In the genomic region with DNA sequence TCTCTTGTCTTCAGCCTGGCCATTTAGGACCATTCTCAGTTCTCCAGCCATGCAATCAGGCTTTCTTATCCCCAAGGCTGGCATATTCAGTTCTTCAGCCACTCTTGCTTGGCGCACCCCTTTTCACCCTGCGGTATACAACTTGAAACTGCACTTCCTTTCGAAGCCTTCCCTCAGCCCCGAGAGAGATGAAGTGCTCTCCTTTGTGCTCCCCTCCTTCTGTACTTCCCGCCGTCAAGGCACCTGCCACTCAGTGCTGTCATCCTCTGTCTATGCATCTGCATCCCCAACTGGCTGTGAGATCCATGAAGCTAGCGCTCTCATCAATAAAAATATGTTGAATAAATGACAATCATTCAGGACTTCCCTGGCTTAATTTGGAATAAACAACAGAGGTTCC, we compare ENCODE assay signal across 11 cellular contexts. TPM values are rescaled to one million over a fixed set of nuclear protein-coding genes. Genes with fewer than 3 reads are reported as not detected.
DNase-seq lines count a peak whose midpoint lies in the region; ATAC-seq lines count a peak whose summit lies in the region.
"Had no signal": no experiment of that assay in that cellular context is flagged by ENCODE, and none has a peak within 500 bp of the region (broad histone marks: within the 10 kb centered on the region; RNA-seq: fewer than 3 reads in every experiment).

No MANE protein-coding gene starts in this region.

- peaks cover 11% of the 10 kb centered on the region for H3K4me1 Mint-ChIP-seq in activated T-helper 1 cell treated with anti-CD3 and anti-CD28 coated beads, Interleukin-12 subunit alpha, Interleukin-12 subunit beta, Interleukin-2, Interleukin-4 antibody, amounts not matched to agents 30 ng/mL and 10 ng/mL and 1 ng/mL, durations not matched to agents 14 hours and 24 hours and 36 hours (ENCODE audit: low read depth)

- intact Hi-C loops in activated T-helper 1 cell treated with anti-CD3 and anti-CD28 coated beads, Interleukin-12 subunit alpha, Interleukin-12 subunit beta, Interleukin-2, Interleukin-4 antibody, amounts not matched to agents 30 ng/mL and 10 ng/mL and 1 ng/mL, durations not matched to agents 14 hours and 24 hours and 36 hours (cut with micrococcal nuclease), result no loop called here

- H3K9me3 Mint-ChIP-seq in activated T-helper 1 cell treated with anti-CD3 and anti-CD28 coated beads, Interleukin-12 subunit alpha, Interleukin-12 subunit beta, Interleukin-2, Interleukin-4 antibody, amounts not matched to agents 30 ng/mL and 10 ng/mL and 1 ng/mL, durations not matched to agents 14 hours and 24 hours and 36 hours, result no peaks in the 10 kb centered on the region
- H3K9me3 Mint-ChIP-seq: activated naive CD4-positive, alpha-beta T cell treated with anti-CD3 and anti-CD28 coated beads, Interleukin-2, amount 50 U/mL, for 72 hours had no signal

- H3K27ac Mint-ChIP-seq in activated T-helper 1 cell treated with anti-CD3 and anti-CD28 coated beads, Interleukin-12 subunit alpha, Interleukin-12 subunit beta, Interleukin-2, Interleukin-4 antibody, amounts not matched to agents 30 ng/mL and 10 ng/mL and 1 ng/mL, durations not matched to agents 14 hours and 24 hours and 36 hours, result no peak overlapping the region
- H3K27ac Mint-ChIP-seq: activated naive CD4-positive, alpha-beta T cell treated with anti-CD3 and anti-CD28 coated beads, Interleukin-2, amount 50 U/mL, for 72 hours had no signal

- peak overlapping the region; percentile 57 for H3K4me3 Mint-ChIP-seq in activated T-helper 1 cell treated with anti-CD3 and anti-CD28 coated beads, Interleukin-12 subunit alpha, Interleukin-12 subunit beta, Interleukin-2, Interleukin-4 antibody, amounts not matched to agents 30 ng/mL and 10 ng/mL and 1 ng/mL, durations not matched to agents 14 hours and 24 hours and 36 hours

- no peak for DNase-seq in activated T-helper 1 cell treated with anti-CD3 and anti-CD28 coated beads, Interleukin-12 subunit alpha, Interleukin-12 subunit beta, Interleukin-2, Interleukin-4 antibody, amounts not matched to agents 30 ng/mL and 10 ng/mL and 1 ng/mL, durations not matched to agents 14 hours and 24 hours and 36 hours (ENCODE audit: low spot score)
- DNase-seq in NCI-H2227 (lab: John Stamatoyannopoulos, UW; ENCODE audit: unreplicated experiment) (no peak), ecto neural progenitor cell (ENCODE audit: low spot score) (no peak), NCI-H524 (lab: John Stamatoyannopoulos, UW) (no peak)
- DNase-seq: NCI-H1105 had no signal

- peak; percentile 87 for ATAC-seq in GM18868 (IDR thresholded peaks at IDR 0.05; ENCODE audit: unreplicated experiment)
- peak; percentile 88 for ATAC-seq in GM21390 (IDR thresholded peaks at IDR 0.05; ENCODE audit: unreplicated experiment)
- ATAC-seq in HG03108 (IDR thresholded peaks at IDR 0.05; ENCODE audit: unreplicated experiment), result peak; percentile 83
- ATAC-seq: activated naive CD4-positive, alpha-beta T cell treated with anti-CD3 and anti-CD28 coated beads, Interleukin-2, amount 50 U/mL, for 72 hours had no signal

- H3K36me3 Mint-ChIP-seq in activated T-helper 1 cell treated with anti-CD3 and anti-CD28 coated beads, Interleukin-12 subunit alpha, Interleukin-12 subunit beta, Interleukin-2, Interleukin-4 antibody, amounts not matched to agents 30 ng/mL and 10 ng/mL and 1 ng/mL, durations not matched to agents 14 hours and 24 hours and 36 hours (ENCODE audit: low read depth), result no peaks in the 10 kb centered on the region
- H3K36me3 Mint-ChIP-seq: activated naive CD4-positive, alpha-beta T cell treated with anti-CD3 and anti-CD28 coated beads, Interleukin-2, amount 50 U/mL, for 72 hours had no signal

- H3K27me3 Mint-ChIP-seq in activated T-helper 1 cell treated with anti-CD3 and anti-CD28 coated beads, Interleukin-12 subunit alpha, Interleukin-12 subunit beta, Interleukin-2, Interleukin-4 antibody, amounts not matched to agents 30 ng/mL and 10 ng/mL and 1 ng/mL, durations not matched to agents 14 hours and 24 hours and 36 hours (ENCODE audit: insufficient read depth), result peaks cover 10% of the 10 kb centered on the region

RNA-seq across cellular contexts. Expression of a gene that starts 45.7 kb away (rescaled TPM):
- not detected in 2 replicates for total RNA-seq in activated T-helper 1 cell treated with anti-CD3 and anti-CD28 coated beads, Interleukin-12 subunit alpha, Interleukin-12 subunit beta, Interleukin-2, Interleukin-4 antibody, amounts not matched to agents 30 ng/mL and 10 ng/mL and 1 ng/mL, durations not matched to agents 14 hours and 24 hours and 36 hours
- total RNA-seq: activated naive CD4-positive, alpha-beta T cell treated with anti-CD3 and anti-CD28 coated beads, Interleukin-2, amount 50 U/mL, for 72 hours; Daoy; T-helper 2 cell treated with Interferon-gamma antibody and Interleukin-4, amounts not matched to agents 100 ng/mL and 5 ng/mL, for 36 hours had no signal
